In genomic region chr15:76150971-76151598, GRCh38 we compare ENCODE assay signal across 8 cellular contexts.
DNase-seq lines count a peak whose midpoint lies in the region; ATAC-seq and TF ChIP-seq lines count a peak whose summit lies in the region.

No MANE protein-coding gene starts in this region.

- H3K4me1 ChIP-seq in SK-N-SH (ENCODE audit: control insufficient read depth in 1 of 2, insufficient read depth in 2 of 2, low read depth in 1 of 2, low read length in 1 of 2) = peaks cover 5 to 6% of the 10 kb centered on the region in 2 experiments; a peak in 1 of 4 replicates
- H3K4me1 ChIP-seq in prostate gland (replicated peaks) = no peaks in the 10 kb centered on the region
- H3K4me1 ChIP-seq in uterus = no peaks in the 10 kb centered on the region

- no peak overlapping the region; a peak in 1 of 4 replicates for H3K27ac ChIP-seq in SK-N-SH (ENCODE audit: low read depth in 2 of 2, low read length in 1 of 2)
- no peak overlapping the region for H3K27ac ChIP-seq in prostate gland
- no peak overlapping the region for H3K27ac ChIP-seq in uterus

- no peak for TF ChIP-seq POLR2A in prostate gland (IDR thresholded peaks at IDR 0.05)
- no peak for TF ChIP-seq POLR2A in uterus (IDR thresholded peaks at IDR 0.05)

- ATAC-seq in GM21723 (IDR thresholded peaks at IDR 0.05; ENCODE audit: unreplicated experiment) = peak; percentile 87
- peak; percentile 86 for ATAC-seq in Right ventricle myocardium inferior

- H3K36me3 Mint-ChIP-seq in activated naive CD4-positive, alpha-beta T cell treated with anti-CD3 and anti-CD28 coated beads, Interleukin-2, amount 50 U/mL, for 24 hours = no peaks in the 10 kb centered on the region

- H3K9me3 ChIP-seq in SK-N-SH = no peaks in the 10 kb centered on the region
- H3K9me3 ChIP-seq in prostate gland = no peaks in the 10 kb centered on the region
- no peaks in the 10 kb centered on the region for H3K9me3 ChIP-seq in uterus

- peaks cover 2% of the 10 kb centered on the region for H3K27me3 Mint-ChIP-seq in activated naive CD4-positive, alpha-beta T cell treated with anti-CD3 and anti-CD28 coated beads, Interleukin-2, amount 50 U/mL, for 24 hours

- peak overlapping the region in 1 of 2 experiments; percentile 32; a peak in 1 of 4 replicates for H3K4me3 ChIP-seq in SK-N-SH (ENCODE audit: low read depth in 2 of 2, low read length in 1 of 2)
- H3K4me3 ChIP-seq in prostate gland = no peak overlapping the region
- no peak overlapping the region for H3K4me3 ChIP-seq in uterus

- H3F3A ChIP-seq in SK-N-SH (replicated peaks; ENCODE audit: insufficient read depth) = peaks cover 8% of the 10 kb centered on the region

- H3K9ac ChIP-seq in SK-N-SH = no peak overlapping the region

- H2AFZ ChIP-seq in SK-N-SH (ENCODE audit: low read depth) = peak overlapping the region; percentile 84; the same call in 1 of the 2 replicates

- H3K4me2 ChIP-seq in SK-N-SH = no peak overlapping the region

- POLR2A ChIA-PET in SK-N-SH (lab: Yijun Ruan, JAX) = no interaction called here

- TF ChIP-seq CTCF in SK-N-SH (IDR thresholded peaks at IDR 0.05) (peak; percentile 87), prostate gland (IDR thresholded peaks at IDR 0.05) (peak; percentile 64 to 85 (median 72)), uterus (IDR thresholded peaks at IDR 0.05) (peak; percentile 65 to 83 (median 70))

- CTCF ChIA-PET in SK-N-SH (lab: Yijun Ruan, JAX) = interaction anchor here (0.7 to 19.1 kb wide), 20 partner anchors 8 to 716 kb away, joined by 3 to 279 read pairs (median 4); partner anchors contain the start of gene TMEM266

- H3K9me3 Mint-ChIP-seq in activated naive CD4-positive, alpha-beta T cell treated with anti-CD3 and anti-CD28 coated beads, Interleukin-2, amount 50 U/mL, for 24 hours = no peaks in the 10 kb centered on the region

- H3K79me2 ChIP-seq in SK-N-SH (ENCODE audit: insufficient read depth) = no peaks in the 10 kb centered on the region

- peak; percentile 98 for DNase-seq in G401 (ENCODE audit: low spot score)
- peak; percentile 78 for DNase-seq in KG1 (lab: John Stamatoyannopoulos, UW)
- peak; percentile 89 for DNase-seq in SK-N-SH
- DNase-seq in Right ventricle myocardium inferior (ENCODE audit: missing footprints) = peak; percentile 84
- peak; percentile 86 for DNase-seq in prostate gland (ENCODE audit: low spot score)
- DNase-seq in uterus = peak; percentile 37 to 59

- H4K20me1 ChIP-seq in SK-N-SH (ENCODE audit: insufficient read depth) = no peaks in the 10 kb centered on the region

- H3K36me3 ChIP-seq in SK-N-SH (replicated peaks in 1 of 2; ENCODE audit: control insufficient read depth in 1 of 2, insufficient read depth in 2 of 2, low read length in 1 of 2) (no peaks in the 10 kb centered on the region), prostate gland (no peaks in the 10 kb centered on the region), uterus (no peaks in the 10 kb centered on the region)

- no peak overlapping the region for H3K4me3 Mint-ChIP-seq in activated naive CD4-positive, alpha-beta T cell treated with anti-CD3 and anti-CD28 coated beads, Interleukin-2, amount 50 U/mL, for 24 hours

- 9% methylated on average over 9 of the region's 9 CpGs for WGBS in SK-N-SH (ENCODE audit: low lambda C conversion rate)
- WGBS in prostate gland = 19% methylated on average over 9 of the region's 9 CpGs

- H3K27me3 ChIP-seq in SK-N-SH (ENCODE audit: insufficient read depth) (no peaks in the 10 kb centered on the region; the same call in 1 of the 2 replicates), prostate gland (replicated peaks; ENCODE audit: insufficient read depth) (no peaks in the 10 kb centered on the region), uterus (no peaks in the 10 kb centered on the region)

- no peaks in the 10 kb centered on the region for H3K9me2 ChIP-seq in SK-N-SH

- in situ Hi-C loops in G401 (cut with HindIII; ENCODE audit: low sequenced_read_pairs) = no loop called here

- TF ChIP-seq EP300 in SK-N-SH (IDR thresholded peaks at IDR 0.05; ENCODE audit: borderline replicate concordance in 1 of 2, low read depth in 1 of 2, low read length in 1 of 2) = no peak

- peaks cover 16% of the 10 kb centered on the region for H3K4me1 Mint-ChIP-seq in activated naive CD4-positive, alpha-beta T cell treated with anti-CD3 and anti-CD28 coated beads, Interleukin-2, amount 50 U/mL, for 24 hours

- intact Hi-C loops in Right ventricle myocardium inferior (cut with DNase I) = no loop called here
- intact Hi-C loops in prostate gland (cut with DNase I) = no loop called here
- intact Hi-C loops in uterus (cut with DNase I; ENCODE audit: low total_unique reads) = no loop called here

- peak overlapping the region; percentile 52 for H3K27ac Mint-ChIP-seq in activated naive CD4-positive, alpha-beta T cell treated with anti-CD3 and anti-CD28 coated beads, Interleukin-2, amount 50 U/mL, for 24 hours

- TF ChIP-seq RAD21 in SK-N-SH (IDR thresholded peaks at IDR 0.05; ENCODE audit: low read length) = peak; percentile 66

TF ChIP-seq in SK-N-SH, 30 proteins besides CTCF, POLR2A, EP300 and RAD21:
- TF ChIP-seq PBX3 (IDR thresholded peaks at IDR 0.05) = peak; percentile 34; the same call in 1 of the 2 replicates
- TF ChIP-seq ELF1 (IDR thresholded peaks at IDR 0.05) = no peak
- peak; percentile 57 for TF ChIP-seq SMC3 (IDR thresholded peaks at IDR 0.05; ENCODE audit: low read depth, low read length)

Comparison
In these comparisons a context has a peak if more than half of its experiments do, and no peak if none do; other contexts are left out.
1. DNase-seq: peak in every context shown above with its lines; median percentile 98 in G401; 89 in SK-N-SH; 86 in prostate gland; 84 in Right ventricle myocardium inferior; 78 in KG1; 48 in uterus.